In genomic region chrX:39484669-39485068, GRCh38 we compare ENCODE assay signal across 15 cellular contexts.
"Had no signal": no experiment of that assay in that cellular context is flagged by ENCODE, and none has a peak within 500 bp of the region (broad histone marks: within the 10 kb centered on the region; RNA-seq: fewer than 3 reads in every experiment).

No MANE protein-coding gene starts in this region.

- H3K27me3 ChIP-seq: body of pancreas, sigmoid colon had no signal

- H3K27ac ChIP-seq: adrenal gland, body of pancreas, sigmoid colon had no signal

- H3K9me3 ChIP-seq: adrenal gland, body of pancreas, sigmoid colon had no signal

- DNase-seq: activated B cell treated with CpG ODN at 0.5 μM for 24 hours; activated CD4-positive, alpha-beta T cell treated with anti-CD3 and anti-CD28 coated beads, Interleukin-2, amount 10 ng/mL, durations not matched to agents 24 days and 14 days; activated naive CD4-positive, alpha-beta T cell treated with anti-CD3 and anti-CD28 coated beads, Interleukin-2, amount 10 ng/mL, durations not matched to agents 7 days and 5 days; activated T-cell treated with anti-CD3 and anti-CD28 coated beads for 4 hours; adrenal gland; body of pancreas; immature natural killer cell; left cardiac atrium; natural killer cell; occipital lobe; sigmoid colon; stimulated activated naive CD4-positive, alpha-beta T cell; trophoblast cell had no signal

- H3K4me1 ChIP-seq: adrenal gland, body of pancreas had no signal

- H3K4me3 ChIP-seq: adrenal gland, body of pancreas, lung, sigmoid colon had no signal

- ATAC-seq: activated T-helper 17 cell treated with anti-CD3 and anti-CD28 coated beads, Interleukin-2, amount 50 U/mL, for 72 hours; body of pancreas; left cardiac atrium; natural killer cell had no signal

- H3K36me3 ChIP-seq: adrenal gland, sigmoid colon had no signal
